Comparison of ENCODE assay signal across 13 cellular contexts in genomic region chr7:42222891-42223290, GRCh38. TPM values are rescaled to one million over a fixed set of nuclear protein-coding genes. Genes with fewer than 3 reads are reported as not detected.
"Had no signal": no experiment of that assay in that cellular context is flagged by ENCODE, and none has a peak within 500 bp of the region (broad histone marks: within the 10 kb centered on the region; RNA-seq: fewer than 3 reads in every experiment).

No MANE protein-coding gene starts in this region.

- H3K4me3 ChIP-seq: cardiac muscle cell, coronary artery, uterus had no signal

- H3K36me3 ChIP-seq: cardiac muscle cell, uterus had no signal

- H3K9me3 ChIP-seq: uterus had no signal

- FAIRE-seq: astrocyte, small intestine had no signal

- DNase-seq: activated CD4-positive, alpha-beta T cell treated with anti-CD3 and anti-CD28 coated beads for 36 hours; activated naive CD4-positive, alpha-beta T cell treated with anti-CD3 and anti-CD28 coated beads for 36 hours; effector memory CD8-positive, alpha-beta T cell; erythroblast; midbrain; posterior cingulate gyrus; small intestine; T-helper 9 cell had no signal

- H3K27me3 ChIP-seq: cardiac muscle cell, uterus had no signal

- H3K27ac ChIP-seq: cardiac muscle cell, coronary artery had no signal

- ATAC-seq: activated CD4-positive, alpha-beta T cell treated with anti-CD3 and anti-CD28 coated beads for 36 hours; effector memory CD8-positive, alpha-beta T cell had no signal

RNA-seq across cellular contexts. Expression of gene GLI3, which starts 14.1 kb away (rescaled TPM):
- total RNA-seq: activated T-helper 1 cell treated with anti-CD3 and anti-CD28 coated beads, Interleukin-12 subunit alpha, Interleukin-12 subunit beta, Interleukin-2, Interleukin-4 antibody, amounts not matched to agents 30 ng/mL and 10 ng/mL and 1 ng/mL, durations not matched to agents 14 hours and 24 hours and 36 hours had no signal
